ENCODE assay signal across 7 cellular contexts in the genomic region with DNA sequence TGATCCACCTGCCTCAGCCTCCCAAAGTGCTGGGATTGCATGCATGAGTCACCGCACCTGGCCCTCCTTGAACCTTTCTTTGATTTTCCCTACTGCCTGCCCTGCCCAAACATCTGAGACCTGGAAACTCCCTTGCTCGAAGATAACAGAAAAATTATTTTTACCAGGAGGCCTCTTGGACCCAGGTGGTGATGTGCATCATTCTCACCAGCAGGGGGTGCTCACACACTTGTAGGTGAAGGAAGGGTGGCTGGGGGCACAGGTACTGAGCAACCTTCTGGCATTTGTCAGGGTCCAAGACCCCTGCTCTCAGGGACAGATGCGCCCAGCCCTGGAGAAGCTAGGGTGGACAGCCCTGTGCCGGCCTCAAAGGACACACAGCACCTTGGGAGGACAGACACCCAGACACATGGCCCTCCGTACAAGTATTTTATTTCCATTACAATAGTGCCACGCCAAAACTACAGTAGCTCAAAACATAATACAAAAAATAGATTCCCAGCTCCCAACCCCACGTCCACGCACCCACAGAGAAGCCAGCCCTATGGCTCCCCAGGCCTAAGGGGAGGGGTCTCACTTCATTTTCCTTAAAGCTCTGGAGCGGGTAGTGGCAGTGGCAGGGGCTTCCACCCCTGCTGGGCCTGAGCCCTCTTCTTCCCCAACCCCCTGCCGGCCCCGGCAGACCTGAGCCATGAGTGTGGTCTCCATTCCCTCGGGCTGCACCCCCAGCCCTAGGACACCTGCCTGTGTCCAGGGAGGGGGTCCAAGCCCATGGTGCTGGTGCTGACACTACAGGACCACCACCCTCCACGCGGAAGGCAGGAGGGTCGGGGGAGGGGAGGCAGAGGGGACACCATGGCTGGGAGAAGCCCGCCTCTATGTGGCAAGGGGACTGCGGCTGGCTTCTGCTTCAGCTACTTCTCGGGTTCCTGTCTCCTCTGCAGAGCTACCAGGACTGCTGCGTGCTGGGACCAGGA. TPM values are rescaled to one million over a fixed set of nuclear protein-coding genes. Genes with fewer than 3 reads are reported as not detected.
A peak's percentile ranks its signal among the peaks of the same experiment; 100 is the strongest.
DNase-seq lines count a peak whose midpoint lies in the region; ATAC-seq and TF ChIP-seq lines count a peak whose summit lies in the region.

No MANE protein-coding gene starts in this region.

- peak; percentile 78 for TF ChIP-seq CTCF in GM12873 (IDR thresholded peaks at IDR 0.05; ENCODE audit: insufficient read depth, low read depth, low read length, missing control alignments)
- TF ChIP-seq CTCF in NB4 (IDR thresholded peaks at IDR 0.05; ENCODE audit: low read depth, low read length) = peak; percentile 79

- H3K4me3 Mint-ChIP-seq in naive thymus-derived CD8-positive, alpha-beta T cell = no peak overlapping the region

- no peak for TF ChIP-seq POLR2A in NB4 (IDR thresholded peaks at IDR 0.05; ENCODE audit: extremely low read depth, insufficient read length)

- POLR2A ChIA-PET in naive thymus-derived CD8-positive, alpha-beta T cell (lab: Charles Lee) = no interaction called here

- ATAC-seq in naive thymus-derived CD8-positive, alpha-beta T cell = peak; percentile 78 to 84

- H3K9me3 Mint-ChIP-seq in naive thymus-derived CD8-positive, alpha-beta T cell = no peaks in the 10 kb centered on the region

- no peaks in the 10 kb centered on the region for H3K27me3 Mint-ChIP-seq in naive thymus-derived CD8-positive, alpha-beta T cell

- DNase-seq in NB4 (ENCODE audit: low read depth) = peak; percentile 64
- DNase-seq in activated CD4-positive, alpha-beta T cell treated with anti-CD3 and anti-CD28 coated beads, Interleukin-2, amount 50 U/mL, for 24 hours (ENCODE audit: low read depth in 1 of 2, low spot score in 1 of 2) = peak; percentile 49 to 64
- peak; percentile 61 for DNase-seq in effector CD4-positive, alpha-beta T cell
- DNase-seq in naive thymus-derived CD8-positive, alpha-beta T cell = peak; percentile 38 to 83 (median 58)
- DNase-seq in stimulated activated naive CD4-positive, alpha-beta T cell (lab: John Stamatoyannopoulos, UW) = peak; percentile 27 to 63 (median 50)
- DNase-seq in amniotic stem cell (lab: John Stamatoyannopoulos, UW) = no peak

- peaks cover 0 to 35% (median 1%) of the 10 kb centered on the region in 3 donors for H3K36me3 Mint-ChIP-seq in naive thymus-derived CD8-positive, alpha-beta T cell

- peaks cover 0 to 6% (median 2%) of the 10 kb centered on the region in 4 donors for H3K4me1 Mint-ChIP-seq in naive thymus-derived CD8-positive, alpha-beta T cell

- H3K4me3 ChIP-seq in NB4 (ENCODE audit: low read depth, low read length) = no peak overlapping the region

- H3K27ac Mint-ChIP-seq in naive thymus-derived CD8-positive, alpha-beta T cell = peak overlapping the region in 3 of 10 donors; percentile 6 to 81 (median 30)

RNA-seq across cellular contexts. Expression of a gene that starts 40.4 kb away (rescaled TPM):
- total RNA-seq in naive thymus-derived CD8-positive, alpha-beta T cell = 10 to 100 TPM; 15.7 to 16.5 TPM
- 1 to 10 TPM; 4.0 to 7.9 (median 6.1) TPM for polyA plus RNA-seq in naive thymus-derived CD8-positive, alpha-beta T cell
